Comparison of ENCODE assay signal across 2 cellular contexts in genomic region chr16:7236824-7237410, GRCh38.
TF ChIP-seq lines count a peak whose summit lies in the region.

No MANE protein-coding gene starts in this region.

TF ChIP-seq in SK-N-SH treated with all-trans-retinoic acid at 6 μM for 48 hours, 23 proteins besides CTCF, POLR2A, EP300 and RAD21 (continued from another document):
- TF ChIP-seq, protein P1, sequence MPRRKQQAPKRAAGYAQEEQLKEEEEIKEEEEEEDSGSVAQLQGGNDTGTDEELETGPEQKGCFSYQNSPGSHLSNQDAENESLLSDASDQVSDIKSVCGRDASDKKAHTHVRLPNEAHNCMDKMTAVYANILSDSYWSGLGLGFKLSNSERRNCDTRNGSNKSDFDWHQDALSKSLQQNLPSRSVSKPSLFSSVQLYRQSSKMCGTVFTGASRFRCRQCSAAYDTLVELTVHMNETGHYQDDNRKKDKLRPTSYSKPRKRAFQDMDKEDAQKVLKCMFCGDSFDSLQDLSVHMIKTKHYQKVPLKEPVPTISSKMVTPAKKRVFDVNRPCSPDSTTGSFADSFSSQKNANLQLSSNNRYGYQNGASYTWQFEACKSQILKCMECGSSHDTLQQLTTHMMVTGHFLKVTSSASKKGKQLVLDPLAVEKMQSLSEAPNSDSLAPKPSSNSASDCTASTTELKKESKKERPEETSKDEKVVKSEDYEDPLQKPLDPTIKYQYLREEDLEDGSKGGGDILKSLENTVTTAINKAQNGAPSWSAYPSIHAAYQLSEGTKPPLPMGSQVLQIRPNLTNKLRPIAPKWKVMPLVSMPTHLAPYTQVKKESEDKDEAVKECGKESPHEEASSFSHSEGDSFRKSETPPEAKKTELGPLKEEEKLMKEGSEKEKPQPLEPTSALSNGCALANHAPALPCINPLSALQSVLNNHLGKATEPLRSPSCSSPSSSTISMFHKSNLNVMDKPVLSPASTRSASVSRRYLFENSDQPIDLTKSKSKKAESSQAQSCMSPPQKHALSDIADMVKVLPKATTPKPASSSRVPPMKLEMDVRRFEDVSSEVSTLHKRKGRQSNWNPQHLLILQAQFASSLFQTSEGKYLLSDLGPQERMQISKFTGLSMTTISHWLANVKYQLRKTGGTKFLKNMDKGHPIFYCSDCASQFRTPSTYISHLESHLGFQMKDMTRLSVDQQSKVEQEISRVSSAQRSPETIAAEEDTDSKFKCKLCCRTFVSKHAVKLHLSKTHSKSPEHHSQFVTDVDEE (CRISPR knock-in tag; IDR thresholded peaks at IDR 0.05): no peak
- TF ChIP-seq PPARA (CRISPR knock-in tag; IDR thresholded peaks at IDR 0.05; ENCODE audit: borderline replicate concordance) (no peak), RARB (CRISPR knock-in tag; IDR thresholded peaks at IDR 0.05) (no peak), SNAI2 (CRISPR knock-in tag; IDR thresholded peaks at IDR 0.05) (no peak), ZC3H10 (CRISPR knock-in tag; IDR thresholded peaks at IDR 0.05) (no peak)

TF ChIP-seq in K562, 482 proteins besides CTCF, POLR2A, EP300 and RAD21 (continued from another document):
- TF ChIP-seq ZBTB40 (IDR thresholded peaks at IDR 0.05) (no peak), ZBTB40 (CRISPR knock-in tag; IDR thresholded peaks at IDR 0.05) (no peak), CEBPG (CRISPR knock-in tag; IDR thresholded peaks at IDR 0.05) (no peak), CEBPG (tag; conservative IDR thresholded peaks at IDR 0.05 in 1 of 2, IDR thresholded peaks at IDR 0.05 in 1 of 2) (peak; percentile 63 to 71), ZNF589 (CRISPR knock-in tag; IDR thresholded peaks at IDR 0.05; ENCODE audit: low read depth) (no peak)
